In the genomic region with DNA sequence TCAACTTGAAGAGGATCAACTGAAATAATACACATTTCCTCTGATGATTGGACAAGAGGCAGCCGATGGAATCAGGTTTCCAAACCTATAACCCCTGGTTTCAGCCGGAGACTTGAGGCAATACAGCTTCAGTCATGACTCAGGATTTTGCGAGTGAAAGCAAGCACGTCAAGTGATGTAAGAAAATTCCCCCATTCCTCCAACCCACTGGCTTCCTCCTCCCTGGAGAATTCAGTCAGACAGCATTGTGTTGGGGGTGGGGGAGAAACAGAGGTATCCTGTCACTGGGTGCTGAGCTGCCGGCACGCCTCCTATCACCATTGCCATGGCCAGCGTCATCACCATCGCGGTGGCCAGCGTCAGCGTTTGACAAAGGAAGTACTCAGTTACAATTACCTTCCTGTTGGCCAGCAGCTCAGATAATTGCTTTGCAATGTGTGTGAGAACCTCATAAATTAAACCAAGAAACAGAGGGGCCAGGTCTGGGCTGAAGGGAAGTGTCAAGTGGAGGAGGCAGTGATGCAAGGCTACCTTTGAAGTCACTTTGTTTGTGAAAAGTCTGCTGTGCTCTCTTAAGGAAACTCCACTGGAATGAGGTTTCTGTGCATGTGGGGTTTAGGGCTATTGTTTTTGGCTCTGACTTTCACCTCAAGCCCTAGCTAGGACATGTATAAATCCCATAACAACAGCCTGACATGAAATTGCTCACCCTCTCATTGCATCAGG, we compare ENCODE assay signal across 1 cellular context.
A peak's percentile ranks its signal among the peaks of the same experiment; 100 is the strongest.
TF ChIP-seq lines count a peak whose summit lies in the region.

No MANE protein-coding gene starts in this region.

TF ChIP-seq in K562, 482 proteins besides CTCF, POLR2A, EP300 and RAD21 (continued from another document and continues in another):
- TF ChIP-seq, protein P1, sequence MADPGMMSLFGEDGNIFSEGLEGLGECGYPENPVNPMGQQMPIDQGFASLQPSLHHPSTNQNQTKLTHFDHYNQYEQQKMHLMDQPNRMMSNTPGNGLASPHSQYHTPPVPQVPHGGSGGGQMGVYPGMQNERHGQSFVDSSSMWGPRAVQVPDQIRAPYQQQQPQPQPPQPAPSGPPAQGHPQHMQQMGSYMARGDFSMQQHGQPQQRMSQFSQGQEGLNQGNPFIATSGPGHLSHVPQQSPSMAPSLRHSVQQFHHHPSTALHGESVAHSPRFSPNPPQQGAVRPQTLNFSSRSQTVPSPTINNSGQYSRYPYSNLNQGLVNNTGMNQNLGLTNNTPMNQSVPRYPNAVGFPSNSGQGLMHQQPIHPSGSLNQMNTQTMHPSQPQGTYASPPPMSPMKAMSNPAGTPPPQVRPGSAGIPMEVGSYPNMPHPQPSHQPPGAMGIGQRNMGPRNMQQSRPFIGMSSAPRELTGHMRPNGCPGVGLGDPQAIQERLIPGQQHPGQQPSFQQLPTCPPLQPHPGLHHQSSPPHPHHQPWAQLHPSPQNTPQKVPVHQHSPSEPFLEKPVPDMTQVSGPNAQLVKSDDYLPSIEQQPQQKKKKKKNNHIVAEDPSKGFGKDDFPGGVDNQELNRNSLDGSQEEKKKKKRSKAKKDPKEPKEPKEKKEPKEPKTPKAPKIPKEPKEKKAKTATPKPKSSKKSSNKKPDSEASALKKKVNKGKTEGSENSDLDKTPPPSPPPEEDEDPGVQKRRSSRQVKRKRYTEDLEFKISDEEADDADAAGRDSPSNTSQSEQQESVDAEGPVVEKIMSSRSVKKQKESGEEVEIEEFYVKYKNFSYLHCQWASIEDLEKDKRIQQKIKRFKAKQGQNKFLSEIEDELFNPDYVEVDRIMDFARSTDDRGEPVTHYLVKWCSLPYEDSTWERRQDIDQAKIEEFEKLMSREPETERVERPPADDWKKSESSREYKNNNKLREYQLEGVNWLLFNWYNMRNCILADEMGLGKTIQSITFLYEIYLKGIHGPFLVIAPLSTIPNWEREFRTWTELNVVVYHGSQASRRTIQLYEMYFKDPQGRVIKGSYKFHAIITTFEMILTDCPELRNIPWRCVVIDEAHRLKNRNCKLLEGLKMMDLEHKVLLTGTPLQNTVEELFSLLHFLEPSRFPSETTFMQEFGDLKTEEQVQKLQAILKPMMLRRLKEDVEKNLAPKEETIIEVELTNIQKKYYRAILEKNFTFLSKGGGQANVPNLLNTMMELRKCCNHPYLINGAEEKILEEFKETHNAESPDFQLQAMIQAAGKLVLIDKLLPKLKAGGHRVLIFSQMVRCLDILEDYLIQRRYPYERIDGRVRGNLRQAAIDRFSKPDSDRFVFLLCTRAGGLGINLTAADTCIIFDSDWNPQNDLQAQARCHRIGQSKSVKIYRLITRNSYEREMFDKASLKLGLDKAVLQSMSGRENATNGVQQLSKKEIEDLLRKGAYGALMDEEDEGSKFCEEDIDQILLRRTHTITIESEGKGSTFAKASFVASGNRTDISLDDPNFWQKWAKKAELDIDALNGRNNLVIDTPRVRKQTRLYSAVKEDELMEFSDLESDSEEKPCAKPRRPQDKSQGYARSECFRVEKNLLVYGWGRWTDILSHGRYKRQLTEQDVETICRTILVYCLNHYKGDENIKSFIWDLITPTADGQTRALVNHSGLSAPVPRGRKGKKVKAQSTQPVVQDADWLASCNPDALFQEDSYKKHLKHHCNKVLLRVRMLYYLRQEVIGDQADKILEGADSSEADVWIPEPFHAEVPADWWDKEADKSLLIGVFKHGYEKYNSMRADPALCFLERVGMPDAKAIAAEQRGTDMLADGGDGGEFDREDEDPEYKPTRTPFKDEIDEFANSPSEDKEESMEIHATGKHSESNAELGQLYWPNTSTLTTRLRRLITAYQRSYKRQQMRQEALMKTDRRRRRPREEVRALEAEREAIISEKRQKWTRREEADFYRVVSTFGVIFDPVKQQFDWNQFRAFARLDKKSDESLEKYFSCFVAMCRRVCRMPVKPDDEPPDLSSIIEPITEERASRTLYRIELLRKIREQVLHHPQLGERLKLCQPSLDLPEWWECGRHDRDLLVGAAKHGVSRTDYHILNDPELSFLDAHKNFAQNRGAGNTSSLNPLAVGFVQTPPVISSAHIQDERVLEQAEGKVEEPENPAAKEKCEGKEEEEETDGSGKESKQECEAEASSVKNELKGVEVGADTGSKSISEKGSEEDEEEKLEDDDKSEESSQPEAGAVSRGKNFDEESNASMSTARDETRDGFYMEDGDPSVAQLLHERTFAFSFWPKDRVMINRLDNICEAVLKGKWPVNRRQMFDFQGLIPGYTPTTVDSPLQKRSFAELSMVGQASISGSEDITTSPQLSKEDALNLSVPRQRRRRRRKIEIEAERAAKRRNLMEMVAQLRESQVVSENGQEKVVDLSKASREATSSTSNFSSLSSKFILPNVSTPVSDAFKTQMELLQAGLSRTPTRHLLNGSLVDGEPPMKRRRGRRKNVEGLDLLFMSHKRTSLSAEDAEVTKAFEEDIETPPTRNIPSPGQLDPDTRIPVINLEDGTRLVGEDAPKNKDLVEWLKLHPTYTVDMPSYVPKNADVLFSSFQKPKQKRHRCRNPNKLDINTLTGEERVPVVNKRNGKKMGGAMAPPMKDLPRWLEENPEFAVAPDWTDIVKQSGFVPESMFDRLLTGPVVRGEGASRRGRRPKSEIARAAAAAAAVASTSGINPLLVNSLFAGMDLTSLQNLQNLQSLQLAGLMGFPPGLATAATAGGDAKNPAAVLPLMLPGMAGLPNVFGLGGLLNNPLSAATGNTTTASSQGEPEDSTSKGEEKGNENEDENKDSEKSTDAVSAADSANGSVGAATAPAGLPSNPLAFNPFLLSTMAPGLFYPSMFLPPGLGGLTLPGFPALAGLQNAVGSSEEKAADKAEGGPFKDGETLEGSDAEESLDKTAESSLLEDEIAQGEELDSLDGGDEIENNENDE (IDR thresholded peaks at IDR 0.05; ENCODE audit: low read depth, low read length): no peak
- no peak for TF ChIP-seq ADNP (tag; IDR thresholded peaks at IDR 0.05)
- TF ChIP-seq ZNF175 (CRISPR knock-in tag; IDR thresholded peaks at IDR 0.05; ENCODE audit: low read depth): no peak; the same call in 1 of the 2 replicates
- no peak for TF ChIP-seq ILK (tag; IDR thresholded peaks at IDR 0.05; ENCODE audit: borderline replicate concordance, low read depth)
- peak in 1 of 2 experiments; percentile 6; a peak in 1 of 4 replicates for TF ChIP-seq TRIM24 (IDR thresholded peaks at IDR 0.05)
- TF ChIP-seq, protein P2, sequence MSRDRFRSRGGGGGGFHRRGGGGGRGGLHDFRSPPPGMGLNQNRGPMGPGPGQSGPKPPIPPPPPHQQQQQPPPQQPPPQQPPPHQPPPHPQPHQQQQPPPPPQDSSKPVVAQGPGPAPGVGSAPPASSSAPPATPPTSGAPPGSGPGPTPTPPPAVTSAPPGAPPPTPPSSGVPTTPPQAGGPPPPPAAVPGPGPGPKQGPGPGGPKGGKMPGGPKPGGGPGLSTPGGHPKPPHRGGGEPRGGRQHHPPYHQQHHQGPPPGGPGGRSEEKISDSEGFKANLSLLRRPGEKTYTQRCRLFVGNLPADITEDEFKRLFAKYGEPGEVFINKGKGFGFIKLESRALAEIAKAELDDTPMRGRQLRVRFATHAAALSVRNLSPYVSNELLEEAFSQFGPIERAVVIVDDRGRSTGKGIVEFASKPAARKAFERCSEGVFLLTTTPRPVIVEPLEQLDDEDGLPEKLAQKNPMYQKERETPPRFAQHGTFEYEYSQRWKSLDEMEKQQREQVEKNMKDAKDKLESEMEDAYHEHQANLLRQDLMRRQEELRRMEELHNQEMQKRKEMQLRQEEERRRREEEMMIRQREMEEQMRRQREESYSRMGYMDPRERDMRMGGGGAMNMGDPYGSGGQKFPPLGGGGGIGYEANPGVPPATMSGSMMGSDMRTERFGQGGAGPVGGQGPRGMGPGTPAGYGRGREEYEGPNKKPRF (IDR thresholded peaks at IDR 0.05; ENCODE audit: low read depth, low read length): no peak
- no peak; the same call in 1 of the 2 replicates for TF ChIP-seq ARID1B (IDR thresholded peaks at IDR 0.05)
- no peak for TF ChIP-seq SIX5 (IDR thresholded peaks at IDR 0.05; ENCODE audit: borderline replicate concordance in 1 of 2, insufficient read depth in 1 of 2, low read depth in 1 of 2, low read length in 2 of 2)
- no peak for TF ChIP-seq CBX8 (IDR thresholded peaks at IDR 0.05; ENCODE audit: borderline replicate concordance, extremely low read depth, low read depth, low read length, poor library complexity, severe bottlenecking)
- TF ChIP-seq, protein P3, sequence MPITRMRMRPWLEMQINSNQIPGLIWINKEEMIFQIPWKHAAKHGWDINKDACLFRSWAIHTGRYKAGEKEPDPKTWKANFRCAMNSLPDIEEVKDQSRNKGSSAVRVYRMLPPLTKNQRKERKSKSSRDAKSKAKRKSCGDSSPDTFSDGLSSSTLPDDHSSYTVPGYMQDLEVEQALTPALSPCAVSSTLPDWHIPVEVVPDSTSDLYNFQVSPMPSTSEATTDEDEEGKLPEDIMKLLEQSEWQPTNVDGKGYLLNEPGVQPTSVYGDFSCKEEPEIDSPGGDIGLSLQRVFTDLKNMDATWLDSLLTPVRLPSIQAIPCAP (CRISPR knock-in tag; IDR thresholded peaks at IDR 0.05; ENCODE audit: borderline replicate concordance): no peak
- TF ChIP-seq ZFX (CRISPR knock-in tag; IDR thresholded peaks at IDR 0.05): no peak
- peak; percentile 66 for TF ChIP-seq MAFK (IDR thresholded peaks at IDR 0.05; ENCODE audit: low read length)
- peak; percentile 58; the same call in 1 of the 2 replicates for TF ChIP-seq CEBPG (CRISPR knock-in tag; IDR thresholded peaks at IDR 0.05)
- peak in 1 of 2 experiments; percentile 85; a peak in 3 of 4 replicates for TF ChIP-seq CEBPG (tag; conservative IDR thresholded peaks at IDR 0.05 in 1 of 2, IDR thresholded peaks at IDR 0.05 in 1 of 2)
- TF ChIP-seq BACH1 (tag; IDR thresholded peaks at IDR 0.05): peak; percentile 61; the same call in 1 of the 2 replicates
- no peak for TF ChIP-seq RBM39 (optimal IDR thresholded peaks at IDR 0.05; ENCODE audit: low read depth, low read length)
- 0 out of 2 replicates have a peak, but pooled peaks have one; percentile 9 for TF ChIP-seq CBFA2T3 (IDR thresholded peaks at IDR 0.05)
- TF ChIP-seq, protein P4, sequence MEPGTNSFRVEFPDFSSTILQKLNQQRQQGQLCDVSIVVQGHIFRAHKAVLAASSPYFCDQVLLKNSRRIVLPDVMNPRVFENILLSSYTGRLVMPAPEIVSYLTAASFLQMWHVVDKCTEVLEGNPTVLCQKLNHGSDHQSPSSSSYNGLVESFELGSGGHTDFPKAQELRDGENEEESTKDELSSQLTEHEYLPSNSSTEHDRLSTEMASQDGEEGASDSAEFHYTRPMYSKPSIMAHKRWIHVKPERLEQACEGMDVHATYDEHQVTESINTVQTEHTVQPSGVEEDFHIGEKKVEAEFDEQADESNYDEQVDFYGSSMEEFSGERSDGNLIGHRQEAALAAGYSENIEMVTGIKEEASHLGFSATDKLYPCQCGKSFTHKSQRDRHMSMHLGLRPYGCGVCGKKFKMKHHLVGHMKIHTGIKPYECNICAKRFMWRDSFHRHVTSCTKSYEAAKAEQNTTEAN (CRISPR knock-in tag; IDR thresholded peaks at IDR 0.05): no peak
- peak; percentile 61 for TF ChIP-seq CEBPB (tag; IDR thresholded peaks at IDR 0.05)
- no peak for TF ChIP-seq ZNF41 (CRISPR knock-in tag; conservative IDR thresholded peaks at IDR 0.05)
- TF ChIP-seq, protein P5, sequence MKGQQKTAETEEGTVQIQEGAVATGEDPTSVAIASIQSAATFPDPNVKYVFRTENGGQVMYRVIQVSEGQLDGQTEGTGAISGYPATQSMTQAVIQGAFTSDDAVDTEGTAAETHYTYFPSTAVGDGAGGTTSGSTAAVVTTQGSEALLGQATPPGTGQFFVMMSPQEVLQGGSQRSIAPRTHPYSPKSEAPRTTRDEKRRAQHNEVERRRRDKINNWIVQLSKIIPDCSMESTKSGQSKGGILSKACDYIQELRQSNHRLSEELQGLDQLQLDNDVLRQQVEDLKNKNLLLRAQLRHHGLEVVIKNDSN (CRISPR knock-in tag; IDR thresholded peaks at IDR 0.05): no peak
- TF ChIP-seq ZNF134 (CRISPR knock-in tag; conservative IDR thresholded peaks at IDR 0.05): no peak
- TF ChIP-seq ZNF584 (CRISPR knock-in tag; IDR thresholded peaks at IDR 0.05; ENCODE audit: low read depth): peak; percentile 59; the same call in 1 of the 2 replicates
- peak; percentile 54 for TF ChIP-seq L3MBTL2 (IDR thresholded peaks at IDR 0.05)
- TF ChIP-seq, protein P6, sequence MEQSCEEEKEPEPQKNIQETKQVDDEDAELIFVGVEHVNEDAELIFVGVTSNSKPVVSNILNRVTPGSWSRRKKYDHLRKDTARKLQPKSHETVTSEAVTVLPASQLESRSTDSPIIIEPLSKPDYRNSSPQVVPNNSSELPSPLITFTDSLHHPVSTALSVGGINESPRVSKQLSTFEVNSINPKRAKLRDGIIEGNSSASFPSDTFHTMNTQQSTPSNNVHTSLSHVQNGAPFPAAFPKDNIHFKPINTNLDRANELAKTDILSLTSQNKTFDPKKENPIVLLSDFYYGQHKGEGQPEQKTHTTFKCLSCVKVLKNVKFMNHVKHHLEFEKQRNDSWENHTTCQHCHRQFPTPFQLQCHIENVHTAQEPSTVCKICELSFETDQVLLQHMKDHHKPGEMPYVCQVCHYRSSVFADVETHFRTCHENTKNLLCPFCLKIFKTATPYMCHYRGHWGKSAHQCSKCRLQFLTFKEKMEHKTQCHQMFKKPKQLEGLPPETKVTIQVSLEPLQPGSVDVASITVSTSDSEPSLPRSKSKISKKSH (CRISPR knock-in tag; IDR thresholded peaks at IDR 0.05): no peak
- TF ChIP-seq EGR1 (conservative IDR thresholded peaks at IDR 0.05): 0 out of 2 replicates have a peak, but pooled peaks have one; percentile 6
- TF ChIP-seq NRF1 (conservative IDR thresholded peaks at IDR 0.05 in 1 of 2, IDR thresholded peaks at IDR 0.05 in 1 of 2): peak in 1 of 2 experiments; percentile 11; a peak in 1 of 4 replicates
- TF ChIP-seq MAFF (IDR thresholded peaks at IDR 0.05; ENCODE audit: low read length): peak; percentile 34; the same call in 1 of the 2 replicates
- TF ChIP-seq SNRNP70 (optimal IDR thresholded peaks at IDR 0.05; ENCODE audit: low read depth, low read length): no peak
- TF ChIP-seq TAF7 (tag; IDR thresholded peaks at IDR 0.05): no peak
- no peak for TF ChIP-seq MTF1 (CRISPR knock-in tag; IDR thresholded peaks at IDR 0.05; ENCODE audit: borderline replicate concordance)
- TF ChIP-seq, protein P7, sequence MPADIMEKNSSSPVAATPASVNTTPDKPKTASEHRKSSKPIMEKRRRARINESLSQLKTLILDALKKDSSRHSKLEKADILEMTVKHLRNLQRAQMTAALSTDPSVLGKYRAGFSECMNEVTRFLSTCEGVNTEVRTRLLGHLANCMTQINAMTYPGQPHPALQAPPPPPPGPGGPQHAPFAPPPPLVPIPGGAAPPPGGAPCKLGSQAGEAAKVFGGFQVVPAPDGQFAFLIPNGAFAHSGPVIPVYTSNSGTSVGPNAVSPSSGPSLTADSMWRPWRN (IDR thresholded peaks at IDR 0.05; ENCODE audit: low read depth): no peak
- TF ChIP-seq SOX6 (IDR thresholded peaks at IDR 0.05): peak; percentile 75
- 0 out of 2 replicates have a peak, but pooled peaks have one; percentile 39 for TF ChIP-seq DPF2 (IDR thresholded peaks at IDR 0.05)
- TF ChIP-seq, protein P8, sequence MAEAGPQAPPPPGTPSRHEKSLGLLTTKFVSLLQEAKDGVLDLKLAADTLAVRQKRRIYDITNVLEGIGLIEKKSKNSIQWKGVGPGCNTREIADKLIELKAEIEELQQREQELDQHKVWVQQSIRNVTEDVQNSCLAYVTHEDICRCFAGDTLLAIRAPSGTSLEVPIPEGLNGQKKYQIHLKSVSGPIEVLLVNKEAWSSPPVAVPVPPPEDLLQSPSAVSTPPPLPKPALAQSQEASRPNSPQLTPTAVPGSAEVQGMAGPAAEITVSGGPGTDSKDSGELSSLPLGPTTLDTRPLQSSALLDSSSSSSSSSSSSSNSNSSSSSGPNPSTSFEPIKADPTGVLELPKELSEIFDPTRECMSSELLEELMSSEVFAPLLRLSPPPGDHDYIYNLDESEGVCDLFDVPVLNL (CRISPR knock-in tag; IDR thresholded peaks at IDR 0.05; ENCODE audit: low read depth): no peak
- TF ChIP-seq POLR2H (tag; IDR thresholded peaks at IDR 0.05; ENCODE audit: low read depth): no peak; the same call in 1 of the 2 replicates
